In genomic region chr3:23809840-23810341, GRCh38 we compare ENCODE assay signal across 8 cellular contexts. TPM values are rescaled to one million over a fixed set of nuclear protein-coding genes. Genes with fewer than 3 reads are reported as not detected.
DNase-seq lines count a peak whose midpoint lies in the region; ATAC-seq and TF ChIP-seq lines count a peak whose summit lies in the region.

No MANE protein-coding gene starts in this region.

- H4K20me1 ChIP-seq in SU-DHL-6 (ENCODE audit: low read depth, low read length), result peaks cover 17% of the 10 kb centered on the region; the same call in 1 of the 2 replicates

- H3K79me2 ChIP-seq in SU-DHL-6 (ENCODE audit: insufficient read depth, low read length), result no peaks in the 10 kb centered on the region

- H3K4me3 ChIP-seq in SU-DHL-6 (ENCODE audit: insufficient read depth, low read length, poor library complexity, severe bottlenecking) (no peak overlapping the region), fibroblast of mammary gland (ENCODE audit: control insufficient read depth, low read depth, low read length) (peak overlapping the region; percentile 54), sigmoid colon (peak overlapping the region; percentile 60 to 83 (median 74))

- CTCF ChIA-PET in activated CD4-positive, alpha-beta T cell treated with anti-CD3 and anti-CD28 coated beads for 36 hours (lab: Charles Lee), result interaction anchor here (0.7 kb wide), 1 partner anchor 656 kb away, joined by 3 read pairs; no protein-coding TSS in a partner anchor

- peaks cover 57% of the 10 kb centered on the region for H3K4me1 Mint-ChIP-seq in activated CD4-positive, alpha-beta T cell treated with anti-CD3 and anti-CD28 coated beads for 36 hours

- no peaks in the 10 kb centered on the region for H3K9me2 ChIP-seq in SU-DHL-6 (replicated peaks; ENCODE audit: insufficient read depth, low read length)

- H3K27me3 ChIP-seq in SU-DHL-6 (ENCODE audit: low read length), result no peaks in the 10 kb centered on the region
- H3K27me3 ChIP-seq in sigmoid colon, result no peaks in the 10 kb centered on the region

- H3K4me3 Mint-ChIP-seq in activated CD4-positive, alpha-beta T cell treated with anti-CD3 and anti-CD28 coated beads for 36 hours, result peak overlapping the region; percentile 91

- TF ChIP-seq EP300 in sigmoid colon (IDR thresholded peaks at IDR 0.05), result no peak

- 39 to 42% methylated on average over 13 of the region's 13 CpGs for WGBS in sigmoid colon, 2 donors

- TF ChIP-seq CTCF in SU-DHL-6 (IDR thresholded peaks at IDR 0.05; ENCODE audit: insufficient read depth, low read length, poor library complexity, severe bottlenecking), result no peak
- no peak for TF ChIP-seq CTCF in fibroblast of mammary gland (conservative IDR thresholded peaks at IDR 0.05; ENCODE audit: control insufficient read depth, insufficient read depth, low read depth, low read length)
- TF ChIP-seq CTCF in sigmoid colon (IDR thresholded peaks at IDR 0.05), result no peak

- H3K9ac ChIP-seq in SU-DHL-6 (ENCODE audit: low read length), result no peak overlapping the region

- peak; percentile 21 for ATAC-seq in activated CD4-positive, alpha-beta T cell treated with anti-CD3 and anti-CD28 coated beads for 36 hours

- POLR2A ChIA-PET in activated CD4-positive, alpha-beta T cell treated with anti-CD3 and anti-CD28 coated beads for 36 hours (lab: Charles Lee), result interaction anchor here (1.0 to 2.4 kb wide), 2 partner anchors 107 to 111 kb away, joined by 4 to 7 read pairs; partner anchors contain the start of genes NKIRAS1 and RPL15

- no peak overlapping the region for H2AFZ ChIP-seq in SU-DHL-6 (ENCODE audit: low read depth, low read length, severe bottlenecking)

- peaks cover 0 to 45% (median 34%) of the 10 kb centered on the region in 4 donors for H3K4me1 ChIP-seq in sigmoid colon

- no peak overlapping the region for H3K27ac ChIP-seq in SU-DHL-6 (ENCODE audit: low read depth, low read length)
- peak overlapping the region; percentile 90 to 96 (median 94) for H3K27ac ChIP-seq in sigmoid colon

- peak overlapping the region; percentile 98 for H3K27ac Mint-ChIP-seq in activated CD4-positive, alpha-beta T cell treated with anti-CD3 and anti-CD28 coated beads for 36 hours

- peak overlapping the region; percentile 41 for H3K4me2 ChIP-seq in SU-DHL-6 (ENCODE audit: low read depth, low read length, poor library complexity, severe bottlenecking)

- peaks cover 4% of the 10 kb centered on the region for H3K27me3 Mint-ChIP-seq in activated CD4-positive, alpha-beta T cell treated with anti-CD3 and anti-CD28 coated beads for 36 hours

- no peaks in the 10 kb centered on the region for H3K9me3 Mint-ChIP-seq in activated CD4-positive, alpha-beta T cell treated with anti-CD3 and anti-CD28 coated beads for 36 hours (ENCODE audit: low read depth)

- H3K9me3 ChIP-seq in SU-DHL-6 (ENCODE audit: insufficient read depth, low read length) (no peaks in the 10 kb centered on the region), sigmoid colon (no peaks in the 10 kb centered on the region)

- H3K36me3 ChIP-seq in SU-DHL-6 (ENCODE audit: low read length) (peaks cover 24% of the 10 kb centered on the region; the same call in 1 of the 2 replicates), sigmoid colon (peaks cover 0 to 4% (median 0%) of the 10 kb centered on the region in 4 donors)

- no peak for TF ChIP-seq POLR2A in sigmoid colon (IDR thresholded peaks at IDR 0.05)

- peaks cover 31% of the 10 kb centered on the region for H3K36me3 Mint-ChIP-seq in activated CD4-positive, alpha-beta T cell treated with anti-CD3 and anti-CD28 coated beads for 36 hours (ENCODE audit: low read depth)

- intact Hi-C loops in activated CD4-positive, alpha-beta T cell treated with anti-CD3 and anti-CD28 coated beads for 36 hours (cut with DNase I, micrococcal nuclease), result loop anchor here (1.0 to 10.0 kb wide), 7 partner anchors 107 to 1972 kb away; partner anchors contain the start of genes RPL15 (in 2 of the 2), UBE2E2 (in 2 of the 2), NGLY1 (in 1 of the 2) and NKIRAS1 (in 1 of the 2)
- intact Hi-C loops in sigmoid colon (cut with DNase I), result loop anchor here (5.0 kb wide), 3 partner anchors 57 to 198 kb away; partner anchors contain the start of gene NR1D2

- H3F3A ChIP-seq in SU-DHL-6 (ENCODE audit: insufficient read depth), result peaks cover 16% of the 10 kb centered on the region

- no peak for DNase-seq in activated CD4-positive, alpha-beta T cell treated with anti-CD3 and anti-CD28 coated beads for 36 hours
- DNase-seq in activated CD4-positive, alpha-beta T cell treated with anti-CD3 and anti-CD28 coated beads, Interleukin-2, amount 50 U/mL, for 48 hours, result no peak
- DNase-seq in fibroblast of mammary gland (ENCODE audit: low read depth) (no peak), sigmoid colon (no peak), NCI-H1694 (lab: John Stamatoyannopoulos, UW) (no peak)
- no peak for DNase-seq in activated effector memory CD4-positive, alpha-beta T cell treated with Interleukin-2 at 50 U/mL for 16 hours
- DNase-seq in activated CD8-positive, alpha-beta memory T cell treated with anti-CD3 and anti-CD28 coated beads, Interleukin-2, amount 50 U/mL, for 4 hours, result no peak

RNA-seq across cellular contexts. Expression of gene UBE2E1, which starts 4.1 kb away (rescaled TPM):
- total RNA-seq in activated CD4-positive, alpha-beta T cell treated with anti-CD3 and anti-CD28 coated beads for 36 hours, result 10 to 100 TPM; 86.3 to 93.8 TPM
- total RNA-seq in sigmoid colon, result 100 to 1,000 TPM in 2 of 4 donors, 10 to 100 TPM in 2; 61.4 to 145 (median 104) TPM
- 100 to 1,000 TPM in 1 of 3 donors, 10 to 100 TPM in 2; 78.7 to 108 (median 95.3) TPM for polyA plus RNA-seq in sigmoid colon
